In the genomic region with DNA sequence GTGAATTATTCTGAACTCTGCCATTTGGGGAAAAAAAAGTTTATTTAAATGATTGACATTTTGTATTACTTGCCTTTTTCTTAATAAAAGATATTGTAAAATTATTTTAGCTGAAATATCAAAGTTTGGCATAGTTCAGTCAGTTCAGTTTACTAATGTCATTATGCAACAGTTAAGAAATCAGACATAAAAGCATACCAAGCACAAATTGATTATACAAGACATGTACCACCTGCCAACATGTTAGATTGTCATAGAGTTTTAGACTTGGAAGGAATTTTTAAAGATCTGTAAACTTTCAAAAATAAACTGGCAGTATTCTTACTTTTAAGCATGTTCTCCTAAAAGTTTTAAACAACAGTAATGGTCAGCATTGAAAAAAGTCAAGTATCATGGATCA, we compare ENCODE assay signal across 7 cellular contexts.
"Had no signal": no experiment of that assay in that cellular context is flagged by ENCODE, and none has a peak within 500 bp of the region (broad histone marks: within the 10 kb centered on the region; RNA-seq: fewer than 3 reads in every experiment).

No MANE protein-coding gene starts in this region.

- DNase-seq: H9, HCEC 1CT, KBM-7 had no signal

- H3K4me3 ChIP-seq: GM23338 had no signal

- H3K27ac ChIP-seq: HL-60 had no signal

- H2AFZ ChIP-seq: GM23338 had no signal

- H3K4me2 ChIP-seq: GM23338 had no signal

- ATAC-seq: GM23338 had no signal

- FAIRE-seq: H1, H54 had no signal
